15 cellular contexts compared by ENCODE assay signal in genomic region chr2:168179592-168179991, GRCh38.
"Had no signal": no experiment of that assay in that cellular context is flagged by ENCODE, and none has a peak within 500 bp of the region (broad histone marks: within the 10 kb centered on the region; RNA-seq: fewer than 3 reads in every experiment).

No MANE protein-coding gene starts in this region.

- H3K36me3 ChIP-seq: sigmoid colon, thoracic aorta had no signal

- H3K27me3 Mint-ChIP-seq: activated CD4-positive, alpha-beta memory T cell treated with anti-CD3 and anti-CD28 coated beads for 36 hours; activated naive CD8-positive, alpha-beta T cell; naive thymus-derived CD4-positive, alpha-beta T cell had no signal

- H3K9me3 Mint-ChIP-seq: activated CD4-positive, alpha-beta memory T cell treated with anti-CD3 and anti-CD28 coated beads for 36 hours; naive thymus-derived CD4-positive, alpha-beta T cell; T-helper 2 cell treated with Interferon-gamma antibody and Interleukin-4, amounts not matched to agents 5 μg/mL and 100 μg/mL, for 36 hours had no signal

- H3K27ac ChIP-seq: foreskin keratinocyte, sigmoid colon, thoracic aorta had no signal

- H3K27me3 ChIP-seq: foreskin keratinocyte, sigmoid colon had no signal

- H3K9me3 ChIP-seq: sigmoid colon, thoracic aorta had no signal

- ATAC-seq: foreskin keratinocyte; left colon; naive thymus-derived CD4-positive, alpha-beta T cell; stimulated activated naive CD8-positive, alpha-beta T cell treated with anti-CD3 and anti-CD28 coated beads, Interleukin-15, Interleukin-2, amounts not matched to agents 100 U/mL and 50 U/mL, for 24 hours had no signal

- DNase-seq: activated CD4-positive, alpha-beta memory T cell treated with anti-CD3 and anti-CD28 coated beads for 36 hours; activated CD4-positive, CD25-positive, alpha-beta regulatory T cell treated with anti-CD3 and anti-CD28 coated beads, Interleukin-2, amount 50 U/mL, for 72 hours; activated gamma-delta T cell; activated T-cell treated with anti-CD3 and anti-CD28 coated beads, Interleukin-2, amount 50 U/mL, for 48 hours; foreskin keratinocyte; left colon; mammary epithelial cell; naive thymus-derived CD4-positive, alpha-beta T cell; occipital lobe; sigmoid colon; stimulated activated CD4-positive, alpha-beta T cell treated with anti-CD3 and anti-CD28 coated beads, Interleukin-2, amount 100 ng/mL, for 24 hours; stimulated activated naive CD8-positive, alpha-beta T cell treated with anti-CD3 and anti-CD28 coated beads, Interleukin-15, Interleukin-2, amounts not matched to agents 100 U/mL and 50 U/mL, for 24 hours had no signal

- H3K4me3 Mint-ChIP-seq: activated CD4-positive, alpha-beta memory T cell treated with anti-CD3 and anti-CD28 coated beads for 36 hours; activated naive CD8-positive, alpha-beta T cell; naive thymus-derived CD4-positive, alpha-beta T cell; T-helper 2 cell treated with Interferon-gamma antibody and Interleukin-4, amounts not matched to agents 5 μg/mL and 100 μg/mL, for 36 hours had no signal

- H3K4me3 ChIP-seq: sigmoid colon, thoracic aorta had no signal

- H3K27ac Mint-ChIP-seq: activated CD4-positive, alpha-beta memory T cell treated with anti-CD3 and anti-CD28 coated beads for 36 hours; activated naive CD8-positive, alpha-beta T cell; T-helper 2 cell treated with Interferon-gamma antibody and Interleukin-4, amounts not matched to agents 5 μg/mL and 100 μg/mL, for 36 hours had no signal
